In genomic region chr21:46314441-46315020, GRCh38 we compare ENCODE assay signal across 19 cellular contexts. TPM values are rescaled to one million over a fixed set of nuclear protein-coding genes. Genes with fewer than 3 reads are reported as not detected.
A peak's percentile ranks its signal among the peaks of the same experiment; 100 is the strongest.
DNase-seq lines count a peak whose midpoint lies in the region; ATAC-seq and TF ChIP-seq lines count a peak whose summit lies in the region.
"Had no signal": no experiment of that assay in that cellular context is flagged by ENCODE, and none has a peak within 500 bp of the region (broad histone marks: within the 10 kb centered on the region; RNA-seq: fewer than 3 reads in every experiment).

No MANE protein-coding gene starts in this region.

- H3K4me2 ChIP-seq in GM23338 (no peak overlapping the region), neuronal stem cell (ENCODE audit: insufficient read depth, low read length, poor library complexity, severe bottlenecking) (no peak overlapping the region)

- H3K4me3 ChIP-seq in GM23338 (no peak overlapping the region), brain microvascular endothelial cell (ENCODE audit: low read depth, low read length) (no peak overlapping the region), neuronal stem cell (ENCODE audit: low read length in 2 of 2) (no peak overlapping the region)
- H3K4me3 ChIP-seq: HAP-1 had no signal

- H3K4ac ChIP-seq in neuronal stem cell (ENCODE audit: low read length): no peak overlapping the region

- H3K4me1 ChIP-seq in GM23338 (ENCODE audit: insufficient read depth) (peaks cover 11% of the 10 kb centered on the region; the same call in 1 of the 2 replicates), neuronal stem cell (ENCODE audit: control insufficient read depth in 2 of 2, insufficient read depth in 1 of 2, low read depth in 1 of 2, low read length in 2 of 2) (peaks cover 0 to 15% of the 10 kb centered on the region in 2 donors)
- H3K4me1 ChIP-seq: HAP-1 had no signal

- H3K18ac ChIP-seq in neuronal stem cell (ENCODE audit: low read length): no peak overlapping the region

- WGBS in neuronal stem cell (ENCODE audit: extremely low coverage in 2 of 2, insufficient read length in 2 of 2, insufficient replicate concordance in 1 of 2), 2 donors: no CpG with 5 or more reads among the region's 22 CpGs

- no peaks in the 10 kb centered on the region for H3K9me3 Mint-ChIP-seq in GM23338
- H3K9me3 Mint-ChIP-seq in HFFc6: no peaks in the 10 kb centered on the region
- H3K9me3 Mint-ChIP-seq in MCF 10A (ENCODE audit: unreplicated experiment): no peaks in the 10 kb centered on the region
- H3K9me3 Mint-ChIP-seq: CD4-positive, alpha-beta T cell had no signal

- H3K27me3 Mint-ChIP-seq in GM23338 (ENCODE audit: insufficient read depth, low read depth, poor library complexity) (peaks cover 12% of the 10 kb centered on the region), HFFc6 (ENCODE audit: insufficient read depth) (no peaks in the 10 kb centered on the region; the same call in 1 of the 2 replicates), MCF 10A (ENCODE audit: insufficient read depth, unreplicated experiment) (no peaks in the 10 kb centered on the region)
- H3K27me3 Mint-ChIP-seq: B cell; CD4-positive, alpha-beta T cell had no signal

- DNase-seq in GM23338 (ENCODE audit: low spot score) (peak; percentile 55), HFFc6 (no peak), brain microvascular endothelial cell (no peak), neuronal stem cell (ENCODE audit: low spot score) (no peak), DMS79 (lab: John Stamatoyannopoulos, UW) (no peak), MCF 10A (ENCODE audit: unreplicated experiment) (no peak), G401 (ENCODE audit: low spot score) (no peak)
- DNase-seq: ACHN; C1 segment of cervical spinal cord; Calu3; CD4-positive, alpha-beta T cell; DMS 273 treated with DMSO at 0.1 percent for 48 hours; EL; GDM1; IMR-90; KG1 had no signal

- BruUV-seq in MCF 10A (replicated peaks; lab: Mats Ljungman, UMichigan): no TSS peak

- ATAC-seq in GM23338 (peak; percentile 16), HG03571 (IDR thresholded peaks at IDR 0.05; ENCODE audit: unreplicated experiment) (no peak)

- CTCF ChIA-PET in MCF 10A (lab: Yijun Ruan, JAX): no interaction called here

- H2AFZ ChIP-seq in GM23338: no peak overlapping the region
- H2AFZ ChIP-seq in neuronal stem cell (ENCODE audit: low read length): no peak overlapping the region

- H2BK12ac ChIP-seq in neuronal stem cell (ENCODE audit: low read length): no peak overlapping the region

- H3K27ac Mint-ChIP-seq in GM23338 (no peak overlapping the region), HFFc6 (no peak overlapping the region), MCF 10A (ENCODE audit: low read depth, unreplicated experiment) (no peak overlapping the region)
- H3K27ac Mint-ChIP-seq: B cell; CD4-positive, alpha-beta T cell had no signal

- H3K4me1 Mint-ChIP-seq in GM23338: peaks cover 9% of the 10 kb centered on the region; the same call in 2 of the 3 replicates
- H3K4me1 Mint-ChIP-seq in HFFc6 (ENCODE audit: low read depth): no peaks in the 10 kb centered on the region
- no peaks in the 10 kb centered on the region for H3K4me1 Mint-ChIP-seq in MCF 10A (ENCODE audit: insufficient read depth, unreplicated experiment)
- H3K4me1 Mint-ChIP-seq: B cell had no signal

- H3K36me3 ChIP-seq in GM23338 (ENCODE audit: insufficient read depth) (peaks cover 10% of the 10 kb centered on the region), brain microvascular endothelial cell (replicated peaks) (no peaks in the 10 kb centered on the region), neuronal stem cell (replicated peaks in 1 of 2; ENCODE audit: control insufficient read depth in 2 of 2, insufficient read depth in 2 of 2, low read length in 2 of 2) (peaks cover 45 to 94% of the 10 kb centered on the region in 2 donors)

- peak; percentile 26 to 61; a peak in 3 of 4 replicates for TF ChIP-seq CTCF in GM23338 (conservative IDR thresholded peaks at IDR 0.05; ENCODE audit: low read depth in 2 of 2)
- peak; percentile 27; the same call in 1 of the 2 replicates for TF ChIP-seq CTCF in HFFc6 (IDR thresholded peaks at IDR 0.05)
- TF ChIP-seq CTCF in brain microvascular endothelial cell (IDR thresholded peaks at IDR 0.05; ENCODE audit: low read depth, low read length, missing control alignments): peak; percentile 1
- TF ChIP-seq CTCF in MCF 10A (IDR thresholded peaks at IDR 0.05; ENCODE audit: unreplicated experiment): no peak

- intact Hi-C loops in MCF 10A (cut with micrococcal nuclease): no loop called here

- no peaks in the 10 kb centered on the region for H3K9me2 ChIP-seq in GM23338 (ENCODE audit: insufficient read depth)

- H3F3A ChIP-seq in GM23338 (replicated peaks; ENCODE audit: low read depth): 0 out of 2 replicates have a peak, but pooled peaks cover 3% of the 10 kb centered on the region

- H3K27ac ChIP-seq in GM23338 (ENCODE audit: low read depth): no peak overlapping the region
- H3K27ac ChIP-seq in brain microvascular endothelial cell: no peak overlapping the region
- no peak overlapping the region for H3K27ac ChIP-seq in neuronal stem cell (replicated peaks; ENCODE audit: low read length)

- no peak overlapping the region for H2AK5ac ChIP-seq in neuronal stem cell (ENCODE audit: low read depth, low read length)

- in situ Hi-C loops in brain microvascular endothelial cell (cut with HindIII; ENCODE audit: low pct_ligation_motif_present, low sequenced_read_pairs): no loop called here
- in situ Hi-C loops in G401 (cut with HindIII; ENCODE audit: low sequenced_read_pairs): no loop called here

- H2BK5ac ChIP-seq in neuronal stem cell (ENCODE audit: low read length): no peak overlapping the region

- POLR2A ChIA-PET in MCF 10A (lab: Yijun Ruan, JAX): no interaction called here

- H3K36me3 Mint-ChIP-seq in GM23338 (ENCODE audit: low read depth): peaks cover 31% of the 10 kb centered on the region; the same call in 2 of the 3 replicates
- H3K36me3 Mint-ChIP-seq in HFFc6 (ENCODE audit: low read depth): peaks cover 11% of the 10 kb centered on the region; the same call in 1 of the 2 replicates
- H3K36me3 Mint-ChIP-seq in MCF 10A (ENCODE audit: insufficient read depth, unreplicated experiment): peaks cover 2% of the 10 kb centered on the region

- H3K79me1 ChIP-seq in neuronal stem cell (ENCODE audit: low read depth, low read length): peaks cover 13% of the 10 kb centered on the region

- no peak overlapping the region for H2BK15ac ChIP-seq in neuronal stem cell (ENCODE audit: low read length)

- no peaks in the 10 kb centered on the region for H3K27me3 ChIP-seq in GM23338 (ENCODE audit: insufficient read depth)
- H3K27me3 ChIP-seq in brain microvascular endothelial cell (replicated peaks): no peaks in the 10 kb centered on the region
- H3K27me3 ChIP-seq in neuronal stem cell (ENCODE audit: control insufficient read depth in 3 of 3, insufficient read depth in 3 of 3, low read depth in 1 of 3, low read length in 3 of 3): no peaks in the 10 kb centered on the region

- H3K23ac ChIP-seq in neuronal stem cell (ENCODE audit: low read depth, low read length, poor library complexity): no peak overlapping the region

- no peaks in the 10 kb centered on the region; the same call in 1 of the 2 replicates for H4K20me1 ChIP-seq in GM23338 (replicated peaks; ENCODE audit: insufficient read depth)

- H3K14ac ChIP-seq in neuronal stem cell (ENCODE audit: low read length): no peak overlapping the region

- no peaks in the 10 kb centered on the region for H3K9me3 ChIP-seq in neuronal stem cell (replicated peaks in 1 of 2; ENCODE audit: control insufficient read depth in 2 of 2, insufficient read depth in 1 of 2, low read depth in 1 of 2, low read length in 2 of 2)
- H3K9me3 ChIP-seq: HAP-1 had no signal

- no peak overlapping the region for H4K91ac ChIP-seq in neuronal stem cell (ENCODE audit: low read depth, low read length, poor library complexity)

- H4K8ac ChIP-seq in neuronal stem cell (ENCODE audit: low read depth, low read length): no peak overlapping the region

- no peaks in the 10 kb centered on the region for H3K79me2 ChIP-seq in GM23338 (replicated peaks; ENCODE audit: insufficient read depth)

- H2BK120ac ChIP-seq in neuronal stem cell (ENCODE audit: low read depth, low read length): peak overlapping the region; percentile 61

- H3K9ac ChIP-seq in neuronal stem cell (ENCODE audit: low read depth, low read length, poor library complexity): no peak overlapping the region

- H3K4me3 Mint-ChIP-seq in GM23338 (no peak overlapping the region), HFFc6 (no peak overlapping the region), MCF 10A (ENCODE audit: unreplicated experiment) (no peak overlapping the region)
- H3K4me3 Mint-ChIP-seq: B cell; CD4-positive, alpha-beta T cell had no signal

RNA-seq across cellular contexts. Expression of gene C21orf58, which starts 9.1 kb away (rescaled TPM):
- total RNA-seq in GM23338 (2014; rRNA removed; shearing (Covaris generic)): 14.9 and 17.7 TPM in 2 replicates
- 22.4 and 23.9 TPM in 2 replicates for polyA plus RNA-seq in GM23338 (2016; fragmentation: Nextera tagmentation; extraction: Ambion mirVana)
- 1 to 10 TPM; 5.2 to 7.7 (median 7.1) TPM for total RNA-seq in HFFc6 (2021; fragmentation: NEBNext Ultra II Directional; extraction: Animal tissue kit (Norgen Biotek cat#: 25700))
- polyA plus RNA-seq in neuronal stem cell (2013, experiment 1 of 2): 29.5 TPM
- polyA plus RNA-seq in neuronal stem cell (2013, experiment 2 of 2): 29.2 TPM
- total RNA-seq in MCF 10A (2022): 6.4 and 7.8 TPM in 2 replicates
- 7.9 and 8.2 TPM in 2 replicates for total RNA-seq in G401 (2014; rRNA removed; shearing (Covaris generic))

RNA-seq across cellular contexts. Expression of gene PCNT, which starts 9.4 kb away (rescaled TPM):
- 38.4 and 39.6 TPM in 2 replicates for total RNA-seq in GM23338 (2014; rRNA removed; shearing (Covaris generic))
- 39.6 and 46.1 TPM in 2 replicates for polyA plus RNA-seq in GM23338 (2016; fragmentation: Nextera tagmentation; extraction: Ambion mirVana)
- 10 to 100 TPM; 23.2 to 26.9 (median 25.5) TPM for total RNA-seq in HFFc6 (2021; fragmentation: NEBNext Ultra II Directional; extraction: Animal tissue kit (Norgen Biotek cat#: 25700))
- polyA plus RNA-seq in neuronal stem cell (2013, experiment 1 of 2): 11.1 TPM
- 10.6 TPM for polyA plus RNA-seq in neuronal stem cell (2013, experiment 2 of 2)
- total RNA-seq in MCF 10A (2022): 31.6 and 34.0 TPM in 2 replicates
- 14.3 and 33.5 TPM in 2 replicates for total RNA-seq in G401 (2014; rRNA removed; shearing (Covaris generic))

RNA-seq across cellular contexts. Expression of gene YBEY, which starts 28.4 kb away (rescaled TPM):
- 31.8 and 33.0 TPM in 2 replicates for total RNA-seq in GM23338 (2014; rRNA removed; shearing (Covaris generic))
- polyA plus RNA-seq in GM23338 (2016; fragmentation: Nextera tagmentation; extraction: Ambion mirVana): 28.1 and 34.0 TPM in 2 replicates
- total RNA-seq in HFFc6 (2021; fragmentation: NEBNext Ultra II Directional; extraction: Animal tissue kit (Norgen Biotek cat#: 25700)): 10 to 100 TPM; 12.5 to 16.0 (median 15.5) TPM
- polyA plus RNA-seq in neuronal stem cell (2013, experiment 1 of 2): 36.3 TPM
- polyA plus RNA-seq in neuronal stem cell (2013, experiment 2 of 2): 33.5 TPM
- 26.7 and 29.9 TPM in 2 replicates for total RNA-seq in MCF 10A (2022)
- 29.0 and 52.6 TPM in 2 replicates for total RNA-seq in G401 (2014; rRNA removed; shearing (Covaris generic))

RNA-seq across cellular contexts. Expression of gene MCM3AP, which starts 29.1 kb away (rescaled TPM):
- 123 and 167 TPM in 2 replicates for total RNA-seq in GM23338 (2014; rRNA removed; shearing (Covaris generic))
- polyA plus RNA-seq in GM23338 (2016; fragmentation: Nextera tagmentation; extraction: Ambion mirVana): 39.2 and 44.4 TPM in 2 replicates
- total RNA-seq in HFFc6 (2021; fragmentation: NEBNext Ultra II Directional; extraction: Animal tissue kit (Norgen Biotek cat#: 25700)): 10 to 100 TPM; 85.7 to 91.8 (median 86.9) TPM
- 40.7 TPM for polyA plus RNA-seq in neuronal stem cell (2013, experiment 1 of 2)
- 38.0 TPM for polyA plus RNA-seq in neuronal stem cell (2013, experiment 2 of 2)
- 118 and 128 TPM in 2 replicates for total RNA-seq in MCF 10A (2022)
- total RNA-seq in G401 (2014; rRNA removed; shearing (Covaris generic)): 102 and 127 TPM in 2 replicates
